Comparison of ENCODE assay signal across 1 cellular context in genomic region chr1:16081636-16082035, GRCh38.
TF ChIP-seq lines count a peak whose summit lies in the region.

No MANE protein-coding gene starts in this region.

TF ChIP-seq in GM23338, 12 proteins besides CTCF, POLR2A, EP300 and RAD21:
- TF ChIP-seq ETS1 (IDR thresholded peaks at IDR 0.05) (no peak), REST (IDR thresholded peaks at IDR 0.05; ENCODE audit: unreplicated experiment) (no peak), CREB1 (CRISPR knock-in tag; IDR thresholded peaks at IDR 0.05; ENCODE audit: low read depth) (no peak), STAT1 (IDR thresholded peaks at IDR 0.05; ENCODE audit: unreplicated experiment) (no peak), ZNF331 (CRISPR knock-in tag; IDR thresholded peaks at IDR 0.05; ENCODE audit: low read depth) (no peak), ZNF462 (CRISPR knock-in tag; IDR thresholded peaks at IDR 0.05) (no peak), POLR2AphosphoS5 (IDR thresholded peaks at IDR 0.05; ENCODE audit: low read depth) (no peak), NANOG (IDR thresholded peaks at IDR 0.05; ENCODE audit: borderline replicate concordance) (no peak), JUNB (IDR thresholded peaks at IDR 0.05; ENCODE audit: unreplicated experiment) (no peak), EZH2 (IDR thresholded peaks at IDR 0.05; ENCODE audit: low read depth, unreplicated experiment) (no peak), EZH2phosphoT487 (IDR thresholded peaks at IDR 0.05; ENCODE audit: unreplicated experiment) (no peak), ZNF114 (CRISPR knock-in tag; IDR thresholded peaks at IDR 0.05) (no peak)
